ENCODE assay signal across 1 cellular context in the genomic region with DNA sequence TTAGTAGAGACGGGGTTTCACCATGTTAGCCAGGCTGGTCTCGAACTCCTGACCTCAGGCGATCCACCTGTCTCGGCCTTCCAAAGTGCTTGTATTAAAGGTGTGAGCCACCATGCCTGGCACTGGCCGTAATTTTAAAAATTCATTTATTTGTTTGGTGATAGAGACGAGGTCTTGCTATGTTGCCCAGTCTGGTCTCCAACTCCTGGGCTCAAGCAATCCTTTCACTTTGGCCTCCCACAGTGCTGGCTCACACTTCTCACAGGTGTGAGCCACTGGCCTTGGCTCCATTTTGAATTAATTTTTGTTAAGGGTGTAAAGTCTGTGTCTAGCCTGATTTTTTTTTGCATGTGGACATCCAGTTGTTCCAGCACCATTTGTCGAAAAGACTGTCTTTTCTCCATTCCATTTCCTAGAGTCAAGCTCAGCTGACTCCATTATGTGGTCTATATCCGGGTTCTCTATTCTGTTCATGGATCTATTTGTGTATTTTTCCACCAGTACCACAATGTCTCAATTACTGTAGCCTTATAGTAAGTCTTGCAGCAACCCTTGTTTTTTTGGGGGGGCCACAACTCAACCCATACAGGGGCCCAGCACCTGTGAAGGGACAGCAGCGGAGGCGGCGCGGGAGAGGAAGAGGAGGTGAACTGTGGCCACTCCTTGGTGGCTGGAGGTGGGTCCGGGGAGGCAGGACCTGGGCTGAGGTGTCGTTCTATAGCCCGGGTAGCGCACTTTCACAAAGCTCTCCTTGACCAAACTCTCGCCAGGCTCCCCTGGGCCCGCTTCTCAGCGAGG.
TF ChIP-seq lines count a peak whose summit lies in the region.

No MANE protein-coding gene starts in this region.

TF ChIP-seq in GM23338, 12 proteins besides CTCF, POLR2A, EP300 and RAD21 (continued from another document):
- TF ChIP-seq, protein P1, sequence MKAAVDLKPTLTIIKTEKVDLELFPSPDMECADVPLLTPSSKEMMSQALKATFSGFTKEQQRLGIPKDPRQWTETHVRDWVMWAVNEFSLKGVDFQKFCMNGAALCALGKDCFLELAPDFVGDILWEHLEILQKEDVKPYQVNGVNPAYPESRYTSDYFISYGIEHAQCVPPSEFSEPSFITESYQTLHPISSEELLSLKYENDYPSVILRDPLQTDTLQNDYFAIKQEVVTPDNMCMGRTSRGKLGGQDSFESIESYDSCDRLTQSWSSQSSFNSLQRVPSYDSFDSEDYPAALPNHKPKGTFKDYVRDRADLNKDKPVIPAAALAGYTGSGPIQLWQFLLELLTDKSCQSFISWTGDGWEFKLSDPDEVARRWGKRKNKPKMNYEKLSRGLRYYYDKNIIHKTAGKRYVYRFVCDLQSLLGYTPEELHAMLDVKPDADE (IDR thresholded peaks at IDR 0.05), result no peak
- no peak for TF ChIP-seq EZH2phosphoT487 (IDR thresholded peaks at IDR 0.05; ENCODE audit: unreplicated experiment)
- TF ChIP-seq ZNF114 (CRISPR knock-in tag; IDR thresholded peaks at IDR 0.05), result no peak
- no peak for TF ChIP-seq ZNF331 (CRISPR knock-in tag; IDR thresholded peaks at IDR 0.05; ENCODE audit: low read depth)
- no peak for TF ChIP-seq NANOG (IDR thresholded peaks at IDR 0.05; ENCODE audit: borderline replicate concordance)
- no peak for TF ChIP-seq CREB1 (CRISPR knock-in tag; IDR thresholded peaks at IDR 0.05; ENCODE audit: low read depth)
- TF ChIP-seq JUNB (IDR thresholded peaks at IDR 0.05; ENCODE audit: unreplicated experiment), result no peak
- no peak for TF ChIP-seq EZH2 (IDR thresholded peaks at IDR 0.05; ENCODE audit: low read depth, unreplicated experiment)
- no peak for TF ChIP-seq REST (IDR thresholded peaks at IDR 0.05; ENCODE audit: unreplicated experiment)
